In genomic region chr7:93728292-93728691, GRCh38 we compare ENCODE assay signal across 18 cellular contexts.
"Had no signal": no experiment of that assay in that cellular context is flagged by ENCODE, and none has a peak within 500 bp of the region (broad histone marks: within the 10 kb centered on the region; RNA-seq: fewer than 3 reads in every experiment).

No MANE protein-coding gene starts in this region.

- H3K27ac Mint-ChIP-seq: activated naive CD8-positive, alpha-beta T cell treated with anti-CD3 and anti-CD28 coated beads for 36 hours; naive thymus-derived CD8-positive, alpha-beta T cell had no signal

- H3K27ac ChIP-seq: colonic mucosa, lower lobe of right lung, neutrophil, right atrium auricular region, thyroid gland, uterus had no signal

- H3K4me1 ChIP-seq: colonic mucosa, lower lobe of right lung, right atrium auricular region, thyroid gland, uterus had no signal

- H3K9me3 Mint-ChIP-seq: activated naive CD8-positive, alpha-beta T cell treated with anti-CD3 and anti-CD28 coated beads for 36 hours; naive thymus-derived CD8-positive, alpha-beta T cell had no signal

- ATAC-seq: lower lobe of right lung; naive thymus-derived CD8-positive, alpha-beta T cell had no signal

- H3K36me3 ChIP-seq: colonic mucosa, lower lobe of right lung, neutrophil, right atrium auricular region, thyroid gland, uterus had no signal

- DNase-seq: activated CD4-positive, alpha-beta T cell treated with anti-CD3 and anti-CD28 coated beads for 1 hour; activated CD4-positive, alpha-beta T cell treated with anti-CD3 and anti-CD28 coated beads, Interleukin-2, amount 50 U/mL, for 48 hours; activated gamma-delta T cell; activated naive CD8-positive, alpha-beta T cell treated with anti-CD3 and anti-CD28 coated beads for 36 hours; activated T-cell treated with anti-CD3 and anti-CD28 coated beads, Interleukin-2, amount 50 U/mL, for 48 hours; aorta; colonic mucosa; effector CD4-positive, alpha-beta T cell; hippocampal formation; lower lobe of right lung; naive thymus-derived CD8-positive, alpha-beta T cell; posterior cingulate gyrus; small intestine; T-helper 9 cell; thyroid gland; uterus had no signal

- H3K4me1 Mint-ChIP-seq: activated naive CD8-positive, alpha-beta T cell treated with anti-CD3 and anti-CD28 coated beads for 36 hours; naive thymus-derived CD8-positive, alpha-beta T cell had no signal

- H3K4me3 ChIP-seq: colonic mucosa, lower lobe of right lung, right atrium auricular region, thyroid gland, uterus had no signal

- H3K4me3 Mint-ChIP-seq: activated naive CD8-positive, alpha-beta T cell treated with anti-CD3 and anti-CD28 coated beads for 36 hours; naive thymus-derived CD8-positive, alpha-beta T cell had no signal

- H3K9me3 ChIP-seq: colonic mucosa, lower lobe of right lung, neutrophil, right atrium auricular region, thyroid gland, uterus had no signal

- H3K27me3 ChIP-seq: colonic mucosa, neutrophil, right atrium auricular region, thyroid gland, uterus had no signal
